In the genomic region with DNA sequence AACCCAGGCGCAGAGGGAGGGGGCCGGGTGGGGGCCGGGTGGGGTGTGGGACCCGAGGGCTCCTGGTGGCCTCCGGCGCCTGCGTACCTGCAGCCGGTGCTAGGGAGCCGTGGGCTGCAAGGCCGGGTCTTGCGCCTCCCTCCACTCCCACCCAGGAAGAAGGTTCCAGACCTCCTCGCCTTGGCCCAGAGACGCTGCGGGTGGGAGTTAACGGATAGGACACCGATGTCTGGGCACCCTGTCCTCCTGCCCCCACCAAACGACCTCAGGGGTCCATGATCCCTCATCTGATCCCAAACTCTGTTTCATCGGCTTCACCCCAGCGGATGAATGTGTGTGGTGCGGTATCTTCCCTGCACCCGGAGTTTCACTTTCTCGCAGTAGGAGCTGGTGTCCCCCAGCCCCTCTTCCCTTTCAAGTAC, we compare ENCODE assay signal across 9 cellular contexts. TPM values are rescaled to one million over a fixed set of nuclear protein-coding genes. Genes with fewer than 3 reads are reported as not detected.
DNase-seq lines count a peak whose midpoint lies in the region; ATAC-seq, FAIRE-seq and TF ChIP-seq lines count a peak whose summit lies in the region.
"Had no signal": no experiment of that assay in that cellular context is flagged by ENCODE, and none has a peak within 500 bp of the region (broad histone marks: within the 10 kb centered on the region; RNA-seq: fewer than 3 reads in every experiment).

No MANE protein-coding gene starts in this region.

- no peaks in the 10 kb centered on the region for H3K36me3 Mint-ChIP-seq in activated T-cell treated with anti-CD3 and anti-CD28 coated beads, Interleukin-2, amount 50 U/mL, for 24 hours (ENCODE audit: low read depth)
- peaks cover 2% of the 10 kb centered on the region for H3K36me3 Mint-ChIP-seq in activated CD8-positive, alpha-beta T cell treated with anti-CD3 and anti-CD28 coated beads for 36 hours (ENCODE audit: low read depth)

- ATAC-seq in activated CD8-positive, alpha-beta T cell treated with anti-CD3 and anti-CD28 coated beads for 36 hours, result no peak
- ATAC-seq in GM21526 (IDR thresholded peaks at IDR 0.05; ENCODE audit: low FRiP score, unreplicated experiment), result no peak

- 1 to 3% (median 2%) methylated on average over 15 to 22 of the region's 22 CpGs for whole genome bisulfite sequencing in small intestine, 3 donors

- CTCF ChIA-PET in activated CD8-positive, alpha-beta T cell treated with anti-CD3 and anti-CD28 coated beads for 36 hours (lab: Charles Lee), result no interaction called here

- peak overlapping the region; percentile 65 for H3K4me3 Mint-ChIP-seq in activated T-cell treated with anti-CD3 and anti-CD28 coated beads, Interleukin-2, amount 50 U/mL, for 24 hours
- H3K4me3 Mint-ChIP-seq in activated CD8-positive, alpha-beta T cell treated with anti-CD3 and anti-CD28 coated beads for 36 hours, result peak overlapping the region; percentile 66

- FAIRE-seq in small intestine (lab: Jason Lieb, UNC), result no peak
- FAIRE-seq: G401.6 had no signal

- no peaks in the 10 kb centered on the region for H3K36me3 ChIP-seq in small intestine (ENCODE audit: control insufficient read depth in 2 of 2, insufficient read depth in 2 of 2, low read length in 2 of 2)

- no peaks in the 10 kb centered on the region for H3K9me3 ChIP-seq in small intestine (ENCODE audit: control insufficient read depth, low read depth)

- H3K4me1 ChIP-seq in small intestine (ENCODE audit: control insufficient read depth in 2 of 2, insufficient read depth in 1 of 2, low read depth in 1 of 2, low read length in 1 of 2), result peaks cover 2 to 8% of the 10 kb centered on the region in 2 donors

- POLR2A ChIA-PET in activated CD8-positive, alpha-beta T cell treated with anti-CD3 and anti-CD28 coated beads for 36 hours (lab: Charles Lee), result no interaction called here

- no peak for DNase-seq in activated T-cell treated with anti-CD3 and anti-CD28 coated beads, Interleukin-2, amount 50 U/mL, for 24 hours
- DNase-seq in activated T-cell treated with anti-CD3 and anti-CD28 coated beads for 4 hours (no peak), small intestine (no peak), superior temporal gyrus (ENCODE audit: extremely low spot score) (no peak), SK-N-DZ (ENCODE audit: low spot score) (no peak)
- no peak for DNase-seq in activated CD8-positive, alpha-beta T cell treated with anti-CD3 and anti-CD28 coated beads for 36 hours

- H3K27ac Mint-ChIP-seq in activated T-cell treated with anti-CD3 and anti-CD28 coated beads, Interleukin-2, amount 50 U/mL, for 24 hours, result no peak overlapping the region
- H3K27ac Mint-ChIP-seq in activated CD8-positive, alpha-beta T cell treated with anti-CD3 and anti-CD28 coated beads for 36 hours, result no peak overlapping the region

- no peak for TF ChIP-seq CTCF in activated CD8-positive, alpha-beta T cell treated with anti-CD3 and anti-CD28 coated beads for 36 hours (IDR thresholded peaks at IDR 0.05)

- peaks cover 11 to 71% of the 10 kb centered on the region in 2 donors for H3K27me3 ChIP-seq in small intestine (ENCODE audit: control insufficient read depth in 2 of 2, insufficient read depth in 2 of 2, low read length in 2 of 2)

- H3K4me3 ChIP-seq in iPS-11a (ENCODE audit: low read depth, low read length) (peak overlapping the region; percentile 8), small intestine (ENCODE audit: low read depth in 1 of 2, low read length in 2 of 2) (peak overlapping the region; percentile 19 to 58)

- H3K27ac ChIP-seq in small intestine (ENCODE audit: low read depth in 1 of 2, low read length in 1 of 2), result no peak overlapping the region

- H3K27me3 Mint-ChIP-seq in activated T-cell treated with anti-CD3 and anti-CD28 coated beads, Interleukin-2, amount 50 U/mL, for 24 hours, result peaks cover 86% of the 10 kb centered on the region
- peaks cover 78% of the 10 kb centered on the region for H3K27me3 Mint-ChIP-seq in activated CD8-positive, alpha-beta T cell treated with anti-CD3 and anti-CD28 coated beads for 36 hours

- H3K9me3 Mint-ChIP-seq in activated T-cell treated with anti-CD3 and anti-CD28 coated beads, Interleukin-2, amount 50 U/mL, for 24 hours, result peaks cover 2% of the 10 kb centered on the region
- H3K9me3 Mint-ChIP-seq in activated CD8-positive, alpha-beta T cell treated with anti-CD3 and anti-CD28 coated beads for 36 hours, result peaks cover 2% of the 10 kb centered on the region

- H3K4me1 Mint-ChIP-seq in activated T-cell treated with anti-CD3 and anti-CD28 coated beads, Interleukin-2, amount 50 U/mL, for 24 hours (ENCODE audit: low read depth), result peaks cover 35% of the 10 kb centered on the region
- H3K4me1 Mint-ChIP-seq in activated CD8-positive, alpha-beta T cell treated with anti-CD3 and anti-CD28 coated beads for 36 hours (ENCODE audit: low read depth), result peaks cover 41% of the 10 kb centered on the region

- intact Hi-C loops in activated CD8-positive, alpha-beta T cell treated with anti-CD3 and anti-CD28 coated beads for 36 hours (cut with micrococcal nuclease), result no loop called here

RNA-seq across cellular contexts. Expression of gene MSX1, which starts 0.9 kb away (rescaled TPM):
- total RNA-seq in activated CD8-positive, alpha-beta T cell treated with anti-CD3 and anti-CD28 coated beads for 36 hours, result under 1 TPM; 0.16 to 0.61 TPM
- under 1 TPM in 1 of 3 donors, not detected in 2; 0.67 TPM for polyA plus RNA-seq in small intestine
- 0.54 and 3.1 TPM in 2 replicates for polyA plus RNA-seq in SK-N-DZ (2014; cell fraction: cytosol; rRNA removed)
- 0.54 and 2.1 TPM in 2 replicates for polyA plus RNA-seq in SK-N-DZ (2014; cell fraction: nucleus; rRNA removed)
